Comparison of ENCODE assay signal across 11 cellular contexts in the genomic region with DNA sequence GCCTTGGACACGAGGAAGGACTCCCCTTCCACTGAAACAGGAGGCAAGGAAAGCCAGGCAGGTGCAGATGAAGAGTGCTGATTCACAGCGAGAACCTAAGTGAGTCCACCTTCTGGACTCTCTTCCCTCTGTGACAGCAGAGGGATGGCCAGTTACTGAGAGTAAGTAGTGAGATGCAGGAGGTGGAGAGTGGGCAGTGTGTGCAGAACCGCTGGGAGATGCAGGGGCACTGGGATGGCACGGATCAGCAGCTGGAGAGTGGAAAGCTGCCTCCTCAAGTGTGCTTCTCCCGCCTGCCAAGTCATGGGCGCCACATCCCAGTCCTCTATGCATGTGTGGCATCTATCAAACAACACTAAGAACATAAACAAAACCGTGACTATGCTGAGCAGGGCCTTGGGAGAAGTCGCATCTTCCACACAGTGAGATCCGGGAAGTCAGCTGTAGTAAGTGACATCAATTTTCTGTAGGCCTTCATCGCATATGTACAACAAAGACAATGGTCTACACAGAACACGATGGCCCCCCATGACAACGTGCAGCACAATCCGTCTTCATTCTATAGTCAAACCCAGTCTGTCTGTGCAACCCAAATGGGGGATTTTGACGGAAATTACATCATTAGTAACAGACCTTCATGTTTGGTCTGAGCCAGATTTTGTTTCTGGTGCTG.
DNase-seq lines count a peak whose midpoint lies in the region; ATAC-seq, FAIRE-seq and TF ChIP-seq lines count a peak whose summit lies in the region.
"Had no signal": no experiment of that assay in that cellular context is flagged by ENCODE, and none has a peak within 500 bp of the region (broad histone marks: within the 10 kb centered on the region; RNA-seq: fewer than 3 reads in every experiment).

No MANE protein-coding gene starts in this region.

- peaks cover 52% of the 10 kb centered on the region for H3K4me1 Mint-ChIP-seq in activated T-cell treated with anti-CD3 and anti-CD28 coated beads, Interleukin-2, amount 50 U/mL, for 4 hours (ENCODE audit: low read depth)
- H3K4me1 Mint-ChIP-seq in GM23338, result peaks cover 35% of the 10 kb centered on the region

- H3K9me1 ChIP-seq in K562 (ENCODE audit: control insufficient read depth, insufficient read depth, low read length), result no peaks in the 10 kb centered on the region

- TF ChIP-seq EP300 in K562 (IDR thresholded peaks at IDR 0.05; ENCODE audit: low read length), result no peak

- TF ChIP-seq POLR2A in K562 (conservative IDR thresholded peaks at IDR 0.05), result no peak

- no peaks in the 10 kb centered on the region; the same call in none of the 2 replicates for H3K79me2 ChIP-seq in GM23338 (replicated peaks; ENCODE audit: insufficient read depth)
- no peaks in the 10 kb centered on the region for H3K79me2 ChIP-seq in K562 (ENCODE audit: control insufficient read depth, insufficient read depth, low read length)

- H3K27me3 ChIP-seq in GM23338 (ENCODE audit: insufficient read depth), result no peaks in the 10 kb centered on the region
- no peaks in the 10 kb centered on the region for H3K27me3 ChIP-seq in K562 (ENCODE audit: control insufficient read depth in 2 of 2, insufficient read depth in 2 of 2, low read length in 2 of 2)
- no peaks in the 10 kb centered on the region for H3K27me3 ChIP-seq in small intestine (ENCODE audit: control insufficient read depth in 2 of 2, insufficient read depth in 2 of 2, low read length in 2 of 2)

- peaks cover 45% of the 10 kb centered on the region for H3K36me3 Mint-ChIP-seq in activated T-cell treated with anti-CD3 and anti-CD28 coated beads, Interleukin-2, amount 50 U/mL, for 4 hours (ENCODE audit: insufficient read depth)
- H3K36me3 Mint-ChIP-seq in GM23338 (ENCODE audit: low read depth), result no peaks in the 10 kb centered on the region

- no peaks in the 10 kb centered on the region for H3F3A ChIP-seq in GM23338 (replicated peaks; ENCODE audit: low read depth)

- H3K4me3 Mint-ChIP-seq in activated T-cell treated with anti-CD3 and anti-CD28 coated beads, Interleukin-2, amount 50 U/mL, for 4 hours, result no peak overlapping the region
- no peak overlapping the region for H3K4me3 Mint-ChIP-seq in GM23338
- H3K4me3 Mint-ChIP-seq: activated T-cell treated with anti-CD3 and anti-CD28 coated beads, Interleukin-2, amount 50 U/mL, for 24 hours; H9 had no signal

- in situ Hi-C loops in K562 (cut with MboI), result no loop called here

- 56% methylated on average over 14 of the region's 14 CpGs for WGBS in K562 (ENCODE audit: insufficient coverage, low coverage, missing lambda C conversion rate)
- WGBS in small intestine, 3 donors, result 73 to 82% (median 82%) methylated on average over 14 of the region's 14 CpGs

- CTCF ChIA-PET in K562 (lab: Yijun Ruan, JAX; ENCODE audit: low intra/inter-chr PET ratio), result no interaction called here

- H3K9me3 ChIP-seq in K562 (replicated peaks; ENCODE audit: control insufficient read depth, insufficient read depth, low read depth, low read length), result no peaks in the 10 kb centered on the region
- no peaks in the 10 kb centered on the region for H3K9me3 ChIP-seq in small intestine (ENCODE audit: control insufficient read depth, low read depth)

- DNase-seq in activated T-cell treated with anti-CD3 and anti-CD28 coated beads, Interleukin-2, amount 50 U/mL, for 4 hours, result no peak
- no peak for DNase-seq in activated T-cell treated with anti-CD3 and anti-CD28 coated beads for 4 hours
- DNase-seq in GM23338 (ENCODE audit: low spot score), result no peak
- DNase-seq in K562 (ENCODE audit: extremely low read depth in 1 of 4, low spot score in 3 of 4), result no peak
- DNase-seq in small intestine, result no peak
- no peak for DNase-seq in NOMO-1 treated with DMSO at 0.1 percent for 48 hours (lab: John Stamatoyannopoulos, UW; ENCODE audit: unreplicated experiment)
- no peak for DNase-seq in NCI-H2171 (lab: John Stamatoyannopoulos, UW)
- DNase-seq in NCI-H1417 (lab: John Stamatoyannopoulos, UW), result no peak
- DNase-seq: activated T-cell treated with anti-CD3 and anti-CD28 coated beads, Interleukin-2, amount 50 U/mL, for 24 hours; H9; MV-4-11 had no signal

- H3K4me2 ChIP-seq in GM23338 (no peak overlapping the region), K562 (ENCODE audit: insufficient read depth, low read length) (no peak overlapping the region)

- H3K4me1 ChIP-seq in GM23338 (ENCODE audit: insufficient read depth) (peaks cover 26% of the 10 kb centered on the region), K562 (replicated peaks in 1 of 2; ENCODE audit: control insufficient read depth in 2 of 2, insufficient read depth in 2 of 2, low read length in 2 of 2) (no peaks in the 10 kb centered on the region), small intestine (ENCODE audit: control insufficient read depth in 2 of 2, insufficient read depth in 1 of 2, low read depth in 1 of 2, low read length in 1 of 2) (peaks cover 0 to 16% of the 10 kb centered on the region in 2 donors)

- H3K9me3 Mint-ChIP-seq in activated T-cell treated with anti-CD3 and anti-CD28 coated beads, Interleukin-2, amount 50 U/mL, for 4 hours, result no peaks in the 10 kb centered on the region
- no peaks in the 10 kb centered on the region for H3K9me3 Mint-ChIP-seq in GM23338
- H3K9me3 Mint-ChIP-seq: activated T-cell treated with anti-CD3 and anti-CD28 coated beads, Interleukin-2, amount 50 U/mL, for 24 hours; H9 had no signal

- no peak overlapping the region for H3K4me3 ChIP-seq in GM23338
- H3K4me3 ChIP-seq in K562, result no peak overlapping the region
- H3K4me3 ChIP-seq in small intestine (ENCODE audit: low read depth in 1 of 2, low read length in 2 of 2), result no peak overlapping the region

- H3K27me3 Mint-ChIP-seq in activated T-cell treated with anti-CD3 and anti-CD28 coated beads, Interleukin-2, amount 50 U/mL, for 4 hours (ENCODE audit: low read depth), result no peaks in the 10 kb centered on the region
- H3K27me3 Mint-ChIP-seq in GM23338 (ENCODE audit: insufficient read depth, low read depth, poor library complexity), result peaks cover 2% of the 10 kb centered on the region
- H3K27me3 Mint-ChIP-seq: activated T-cell treated with anti-CD3 and anti-CD28 coated beads, Interleukin-2, amount 50 U/mL, for 24 hours had no signal

- TF ChIP-seq RAD21 in K562 (CRISPR knock-in tag; conservative IDR thresholded peaks at IDR 0.05 in 1 of 2, IDR thresholded peaks at IDR 0.05 in 1 of 2), result no peak

- no peak for FAIRE-seq in K562 (lab: Jason Lieb, UNC)
- FAIRE-seq in small intestine (lab: Jason Lieb, UNC), result no peak

- H3K27ac ChIP-seq in GM23338 (ENCODE audit: low read depth), result peak overlapping the region; percentile 90
- no peak overlapping the region for H3K27ac ChIP-seq in K562 (ENCODE audit: extremely low read depth, low read depth, low read length)
- peak overlapping the region; percentile 8 to 32 for H3K27ac ChIP-seq in small intestine (ENCODE audit: low read depth in 1 of 2, low read length in 1 of 2)

- intact Hi-C loops in K562 (cut with micrococcal nuclease), result no loop called here

- peak; percentile 12 to 15 for ATAC-seq in activated T-cell treated with anti-CD3 and anti-CD28 coated beads, Interleukin-2, amount 50 U/mL, for 4 hours
- ATAC-seq in GM23338 (no peak), K562 (peak; percentile 18; the same call in 1 of the 3 replicates)

- H3K27ac Mint-ChIP-seq in GM23338, result no peak overlapping the region
- H3K27ac Mint-ChIP-seq: activated T-cell treated with anti-CD3 and anti-CD28 coated beads, Interleukin-2, amount 50 U/mL, for 24 hours had no signal

- no peaks in the 10 kb centered on the region for H3K36me3 ChIP-seq in GM23338 (ENCODE audit: insufficient read depth)
- no peaks in the 10 kb centered on the region for H3K36me3 ChIP-seq in K562 (ENCODE audit: control insufficient read depth, insufficient read depth, low read length)
- H3K36me3 ChIP-seq in small intestine (ENCODE audit: control insufficient read depth in 2 of 2, insufficient read depth in 2 of 2, low read length in 2 of 2), result no peaks in the 10 kb centered on the region

- TF ChIP-seq CTCF in GM23338 (conservative IDR thresholded peaks at IDR 0.05; ENCODE audit: low read depth in 2 of 2) (no peak), K562 (IDR thresholded peaks at IDR 0.05 in 2 of 3, conservative IDR thresholded peaks at IDR 0.05 in 1 of 3; ENCODE audit: insufficient read depth in 2 of 3, low read depth in 1 of 3, low read length in 3 of 3) (no peak)

- POLR2A ChIA-PET in K562 (lab: Yijun Ruan, JAX), result interaction anchor here (0.7 to 3.0 kb wide), 4 partner anchors 8 to 20 kb away, joined by 3 to 12 read pairs (median 4); no protein-coding TSS in a partner anchor

- peak overlapping the region in 1 of 2 experiments; percentile 40; a peak in 1 of 4 replicates for H3K9ac ChIP-seq in K562 (ENCODE audit: insufficient read depth in 1 of 2, low read depth in 2 of 2, low read length in 2 of 2)

- H3K9me2 ChIP-seq in GM23338 (ENCODE audit: insufficient read depth), result no peaks in the 10 kb centered on the region

- H2AFZ ChIP-seq in GM23338 (no peak overlapping the region), K562 (ENCODE audit: low read depth, low read length) (no peak overlapping the region)

- BruUV-seq in K562 (replicated peaks; lab: Mats Ljungman, UMichigan), result no TSS peak

- H4K20me1 ChIP-seq in GM23338 (replicated peaks; ENCODE audit: insufficient read depth) (no peaks in the 10 kb centered on the region), K562 (replicated peaks; ENCODE audit: control insufficient read depth, insufficient read depth, low read length) (no peaks in the 10 kb centered on the region)

TF ChIP-seq in GM23338, 12 proteins besides CTCF, POLR2A, EP300 and RAD21 (continues in another document):
- no peak for TF ChIP-seq STAT1 (IDR thresholded peaks at IDR 0.05; ENCODE audit: unreplicated experiment)
- no peak for TF ChIP-seq EZH2phosphoT487 (IDR thresholded peaks at IDR 0.05; ENCODE audit: unreplicated experiment)

TF ChIP-seq in K562, 482 proteins besides CTCF, POLR2A, EP300 and RAD21:
- TF ChIP-seq FOXP1 (CRISPR knock-in tag; IDR thresholded peaks at IDR 0.05), result 0 out of 2 replicates have a peak, but pooled peaks have one; percentile 15
- TF ChIP-seq ZBTB7A (IDR thresholded peaks at IDR 0.05; ENCODE audit: borderline replicate concordance, control insufficient read depth, low read depth, low read length), result no peak
- 0 out of 2 replicates have a peak, but pooled peaks have one; percentile 54 for TF ChIP-seq ZC3H4 (CRISPR knock-in tag; IDR thresholded peaks at IDR 0.05; ENCODE audit: borderline replicate concordance)
